13 cellular contexts compared by ENCODE assay signal in the genomic region with DNA sequence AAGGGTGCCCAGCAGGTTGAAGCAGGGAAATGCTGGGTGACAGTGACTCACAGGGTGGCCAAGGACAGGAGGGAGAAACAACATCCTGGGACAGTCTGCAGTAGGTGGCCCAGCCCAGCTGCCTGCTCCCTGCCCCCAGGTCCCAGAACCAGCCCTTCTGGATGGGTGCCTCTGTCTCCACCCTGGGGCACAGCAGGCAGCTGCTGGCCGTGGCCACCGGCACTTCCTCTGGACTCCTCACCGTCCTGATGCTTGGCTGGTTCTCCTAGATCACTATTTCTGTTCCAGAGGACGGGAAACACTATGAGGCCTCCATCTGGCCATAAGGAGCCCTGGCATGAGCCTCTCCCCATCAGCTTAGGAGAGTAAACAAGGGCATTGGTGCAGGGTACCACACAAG.
"Had no signal": no experiment of that assay in that cellular context is flagged by ENCODE, and none has a peak within 500 bp of the region (broad histone marks: within the 10 kb centered on the region; RNA-seq: fewer than 3 reads in every experiment).

No MANE protein-coding gene starts in this region.

- H3K4me3 ChIP-seq: colonic mucosa, tibial nerve had no signal

- H3K9me3 ChIP-seq: colonic mucosa, tibial nerve had no signal

- ATAC-seq: activated CD4-positive, alpha-beta T cell treated with anti-CD3 and anti-CD28 coated beads for 36 hours; activated naive CD4-positive, alpha-beta T cell treated with anti-CD3 and anti-CD28 coated beads, Interleukin-2, amount 50 U/mL, for 72 hours; activated T-cell treated with anti-CD3 and anti-CD28 coated beads, Interleukin-2, amount 50 U/mL, for 4 hours had no signal

- H3K27me3 ChIP-seq: colonic mucosa, tibial nerve had no signal

- H3K4me1 ChIP-seq: colonic mucosa, tibial nerve had no signal

- DNase-seq: activated CD4-positive, alpha-beta memory T cell treated with anti-CD3 and anti-CD28 coated beads, Interleukin-2, amount 10 ng/mL, durations not matched to agents 7 days and 5 days; activated CD4-positive, alpha-beta T cell treated with anti-CD3 and anti-CD28 coated beads for 36 hours; activated gamma-delta T cell; activated T-cell treated with anti-CD3 and anti-CD28 coated beads, Interleukin-2, amount 50 U/mL, for 4 hours; central memory CD4-positive, alpha-beta T cell; colonic mucosa; effector CD4-positive, alpha-beta T cell; foreskin melanocyte; nephron progenitor cell; stimulated activated CD4-positive, alpha-beta T cell treated with anti-CD3 and anti-CD28 coated beads, Interleukin-1b, Interleukin-23, amount 100 ng/mL, for 48 hours; substantia nigra had no signal

- H3K36me3 ChIP-seq: colonic mucosa, tibial nerve had no signal

- H3K27ac ChIP-seq: colonic mucosa, tibial nerve had no signal
